ENCODE assay signal across 1 cellular context in the genomic region with DNA sequence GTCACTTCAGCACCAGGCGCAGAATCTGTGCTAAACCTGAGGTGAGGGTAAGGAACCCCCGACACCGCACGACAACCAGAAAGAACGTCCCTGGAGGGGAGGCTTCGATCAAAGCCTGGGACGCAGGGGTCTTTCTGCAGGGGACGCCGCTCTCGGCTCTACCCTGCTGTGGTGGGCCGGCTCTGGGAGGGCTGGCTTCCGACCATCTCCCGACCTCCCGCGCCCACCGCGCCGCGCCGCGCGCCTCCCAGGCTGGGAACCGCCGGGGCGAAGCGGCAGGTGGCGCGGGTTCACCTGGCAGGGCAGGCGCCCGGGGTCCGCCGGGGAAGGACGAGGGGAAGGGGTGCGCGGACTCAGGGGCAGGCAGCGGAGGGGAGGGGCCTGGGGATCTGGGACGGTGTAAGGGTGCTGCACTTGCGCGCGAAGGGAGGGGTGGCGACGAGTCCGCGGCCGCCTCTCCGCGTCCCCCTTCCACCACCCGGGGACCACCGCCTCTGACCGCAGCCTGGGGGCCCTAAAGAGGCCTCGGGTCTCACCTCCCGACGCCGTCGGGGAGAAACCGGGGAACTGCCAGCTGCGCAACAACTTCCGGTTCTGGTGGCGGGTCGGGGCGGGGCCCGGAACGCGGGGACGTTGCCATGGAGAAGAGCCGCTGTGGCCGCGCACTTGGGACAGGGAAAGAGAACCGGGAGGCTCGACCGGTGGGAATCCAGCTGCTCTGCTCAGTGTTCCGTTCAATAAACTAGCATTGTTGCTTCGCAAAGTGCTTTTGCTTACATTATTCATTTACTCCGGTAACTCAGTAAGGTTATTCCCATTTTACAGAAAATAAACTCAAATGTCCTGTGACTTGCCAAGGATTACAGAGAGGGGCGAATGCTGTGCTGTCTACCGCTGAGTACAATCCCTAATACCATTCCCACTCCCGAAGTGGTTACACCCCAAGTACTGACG.
A peak's percentile ranks its signal among the peaks of the same experiment; 100 is the strongest.
TF ChIP-seq lines count a peak whose summit lies in the region.

Gene ZNF396 (minus strand): TSS at position 596 of the 954 bp plus-strand sequence. CDS start 3,045 bp downstream, outside the sequence.

TF ChIP-seq in HepG2, 621 proteins besides CTCF, POLR2A, EP300 and RAD21 (continued from another document and continues in another):
- TF ChIP-seq ZNF276 (CRISPR knock-in tag; IDR thresholded peaks at IDR 0.05; ENCODE audit: low read depth), result no peak
- 0 out of 2 replicates have a peak, but pooled peaks have one; percentile 17 for TF ChIP-seq FOXK1 (CRISPR knock-in tag; IDR thresholded peaks at IDR 0.05; ENCODE audit: borderline replicate concordance, low read depth)
- peak; percentile 69 for TF ChIP-seq RFX1 (IDR thresholded peaks at IDR 0.05)
- TF ChIP-seq ZNF724P (CRISPR knock-in tag; IDR thresholded peaks at IDR 0.05; ENCODE audit: borderline replicate concordance), result no peak
- no peak for TF ChIP-seq AKNA (CRISPR knock-in tag; IDR thresholded peaks at IDR 0.05; ENCODE audit: borderline replicate concordance)
- 0 out of 2 replicates have a peak, but pooled peaks have one; percentile 43 for TF ChIP-seq NR1H2 (CRISPR knock-in tag; IDR thresholded peaks at IDR 0.05; ENCODE audit: borderline replicate concordance, low read depth)
- TF ChIP-seq FOSL2 (CRISPR knock-in tag; IDR thresholded peaks at IDR 0.05), result no peak
- no peak for TF ChIP-seq RXRA (CRISPR knock-in tag; IDR thresholded peaks at IDR 0.05)
- TF ChIP-seq, protein P1, sequence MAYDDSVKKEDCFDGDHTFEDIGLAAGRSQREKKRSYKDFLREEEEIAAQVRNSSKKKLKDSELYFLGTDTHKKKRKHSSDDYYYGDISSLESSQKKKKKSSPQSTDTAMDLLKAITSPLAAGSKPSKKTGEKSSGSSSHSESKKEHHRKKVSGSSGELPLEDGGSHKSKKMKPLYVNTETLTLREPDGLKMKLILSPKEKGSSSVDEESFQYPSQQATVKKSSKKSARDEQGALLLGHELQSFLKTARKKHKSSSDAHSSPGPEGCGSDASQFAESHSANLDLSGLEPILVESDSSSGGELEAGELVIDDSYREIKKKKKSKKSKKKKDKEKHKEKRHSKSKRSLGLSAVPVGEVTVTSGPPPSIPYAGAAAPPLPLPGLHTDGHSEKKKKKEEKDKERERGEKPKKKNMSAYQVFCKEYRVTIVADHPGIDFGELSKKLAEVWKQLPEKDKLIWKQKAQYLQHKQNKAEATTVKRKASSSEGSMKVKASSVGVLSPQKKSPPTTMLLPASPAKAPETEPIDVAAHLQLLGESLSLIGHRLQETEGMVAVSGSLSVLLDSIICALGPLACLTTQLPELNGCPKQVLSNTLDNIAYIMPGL (CRISPR knock-in tag; IDR thresholded peaks at IDR 0.05; ENCODE audit: borderline replicate concordance in 1 of 2, low read depth in 1 of 2), result peak in 1 of 2 experiments; percentile 75; a peak in 2 of 4 replicates
- peak; percentile 48 for TF ChIP-seq ZFX (CRISPR knock-in tag; IDR thresholded peaks at IDR 0.05; ENCODE audit: low read depth)
- TF ChIP-seq GZF1 (CRISPR knock-in tag; IDR thresholded peaks at IDR 0.05), result no peak
- TF ChIP-seq TCF7 (IDR thresholded peaks at IDR 0.05; ENCODE audit: low read depth), result no peak
- TF ChIP-seq NFKBIZ (CRISPR knock-in tag; IDR thresholded peaks at IDR 0.05), result no peak
- no peak for TF ChIP-seq JUN (CRISPR knock-in tag; IDR thresholded peaks at IDR 0.05)
- no peak for TF ChIP-seq ZNF256 (CRISPR knock-in tag; conservative IDR thresholded peaks at IDR 0.05)
- no peak for TF ChIP-seq FLYWCH1 (CRISPR knock-in tag; IDR thresholded peaks at IDR 0.05)
- no peak for TF ChIP-seq ZFP36L1 (CRISPR knock-in tag; IDR thresholded peaks at IDR 0.05)
- 0 out of 2 replicates have a peak, but pooled peaks have one; percentile 32 for TF ChIP-seq SRY (CRISPR knock-in tag; IDR thresholded peaks at IDR 0.05)
- 0 out of 2 replicates have a peak, but pooled peaks have one; percentile 40 for TF ChIP-seq ZNF567 (CRISPR knock-in tag; IDR thresholded peaks at IDR 0.05; ENCODE audit: borderline replicate concordance)
- no peak for TF ChIP-seq ZNF180 (CRISPR knock-in tag; IDR thresholded peaks at IDR 0.05; ENCODE audit: borderline replicate concordance, low read depth)
- no peak for TF ChIP-seq ZNF883 (CRISPR knock-in tag; IDR thresholded peaks at IDR 0.05; ENCODE audit: not compliant biosample characterization)
- TF ChIP-seq, protein P2, sequence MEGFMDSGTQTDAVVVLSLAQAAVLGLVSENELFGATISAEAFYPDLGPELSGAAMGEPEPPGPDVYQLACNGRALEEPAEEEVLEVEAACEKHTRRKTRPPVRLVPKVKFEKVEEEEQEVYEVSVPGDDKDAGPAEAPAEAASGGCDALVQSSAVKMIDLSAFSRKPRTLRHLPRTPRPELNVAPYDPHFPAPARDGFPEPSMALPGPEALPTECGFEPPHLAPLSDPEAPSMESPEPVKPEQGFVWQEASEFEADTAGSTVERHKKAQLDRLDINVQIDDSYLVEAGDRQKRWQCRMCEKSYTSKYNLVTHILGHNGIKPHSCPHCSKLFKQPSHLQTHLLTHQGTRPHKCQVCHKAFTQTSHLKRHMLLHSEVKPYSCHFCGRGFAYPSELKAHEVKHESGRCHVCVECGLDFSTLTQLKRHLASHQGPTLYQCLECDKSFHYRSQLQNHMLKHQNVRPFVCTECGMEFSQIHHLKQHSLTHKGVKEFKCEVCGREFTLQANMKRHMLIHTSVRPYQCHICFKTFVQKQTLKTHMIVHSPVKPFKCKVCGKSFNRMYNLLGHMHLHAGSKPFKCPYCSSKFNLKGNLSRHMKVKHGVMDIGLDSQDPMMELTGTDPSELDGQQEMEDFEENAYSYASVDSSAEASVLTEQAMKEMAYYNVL (CRISPR knock-in tag; IDR thresholded peaks at IDR 0.05; ENCODE audit: borderline replicate concordance), result 0 out of 2 replicates have a peak, but pooled peaks have one; percentile 34
- TF ChIP-seq ZNF10 (CRISPR knock-in tag; IDR thresholded peaks at IDR 0.05; ENCODE audit: borderline replicate concordance, low read depth), result no peak
- peak; percentile 14; the same call in 1 of the 2 replicates for TF ChIP-seq TARDBP (CRISPR knock-in tag; IDR thresholded peaks at IDR 0.05)
- TF ChIP-seq ZNF549 (CRISPR knock-in tag; IDR thresholded peaks at IDR 0.05), result no peak
- no peak for TF ChIP-seq ZSCAN12 (CRISPR knock-in tag; IDR thresholded peaks at IDR 0.05)
- no peak for TF ChIP-seq ZNF407 (CRISPR knock-in tag; IDR thresholded peaks at IDR 0.05; ENCODE audit: not compliant biosample characterization)
- TF ChIP-seq ZNF207 (IDR thresholded peaks at IDR 0.05; ENCODE audit: borderline replicate concordance), result no peak
- TF ChIP-seq ZBTB20 (CRISPR knock-in tag; IDR thresholded peaks at IDR 0.05; ENCODE audit: borderline replicate concordance, low read depth), result no peak
- 0 out of 2 replicates have a peak, but pooled peaks have one; percentile 29 for TF ChIP-seq REPIN1 (CRISPR knock-in tag; IDR thresholded peaks at IDR 0.05; ENCODE audit: borderline replicate concordance, low read depth)
- TF ChIP-seq NFYB (CRISPR knock-in tag; IDR thresholded peaks at IDR 0.05), result no peak
- TF ChIP-seq ZNF501 (CRISPR knock-in tag; IDR thresholded peaks at IDR 0.05), result no peak
- TF ChIP-seq ZKSCAN1 (IDR thresholded peaks at IDR 0.05; ENCODE audit: low read length), result no peak
- no peak for TF ChIP-seq ZFP36 (IDR thresholded peaks at IDR 0.05; ENCODE audit: borderline replicate concordance, low read depth, low read length, partially characterized antibody)
- TF ChIP-seq ZNF552 (CRISPR knock-in tag; IDR thresholded peaks at IDR 0.05; ENCODE audit: borderline replicate concordance), result no peak
- no peak for TF ChIP-seq ZNF782 (CRISPR knock-in tag; IDR thresholded peaks at IDR 0.05; ENCODE audit: borderline replicate concordance)
- no peak for TF ChIP-seq KLF15 (CRISPR knock-in tag; IDR thresholded peaks at IDR 0.05; ENCODE audit: borderline replicate concordance)
- no peak for TF ChIP-seq NFE2L1 (CRISPR knock-in tag; IDR thresholded peaks at IDR 0.05; ENCODE audit: borderline replicate concordance)
- TF ChIP-seq ZNF589 (CRISPR knock-in tag; conservative IDR thresholded peaks at IDR 0.05), result no peak
- no peak for TF ChIP-seq KLF16 (CRISPR knock-in tag; IDR thresholded peaks at IDR 0.05)
